ENCODE assay signal across 1 cellular context in the genomic region with DNA sequence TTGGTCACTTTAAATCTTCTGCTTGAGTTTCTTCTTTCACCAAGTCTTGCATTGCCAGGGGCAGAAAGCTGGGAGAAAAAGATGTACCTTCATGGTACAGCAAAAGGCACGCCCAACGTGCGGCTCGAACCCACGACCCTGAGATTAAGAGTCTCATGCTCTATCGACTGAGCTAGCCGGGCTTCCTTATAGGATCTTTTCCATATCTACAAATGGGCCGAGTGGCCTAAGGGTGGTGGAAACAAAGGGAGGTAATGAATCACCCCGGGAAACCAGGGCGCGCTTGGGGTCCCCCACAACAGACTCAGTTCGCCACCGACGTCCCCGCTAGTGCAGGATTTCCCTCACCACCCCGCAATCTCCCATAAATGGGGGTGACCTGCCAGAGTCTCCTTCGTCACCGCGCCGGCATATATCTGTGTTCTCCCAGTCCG.
TF ChIP-seq lines count a peak whose summit lies in the region.

No MANE protein-coding gene starts in this region.

TF ChIP-seq in K562, 482 proteins besides CTCF, POLR2A, EP300 and RAD21 (continues in another document):
- TF ChIP-seq TAL1 (IDR thresholded peaks at IDR 0.05) (no peak), PCBP2 (IDR thresholded peaks at IDR 0.05; ENCODE audit: low read depth, low read length, poor library complexity, severe bottlenecking) (no peak), HDAC2 (IDR thresholded peaks at IDR 0.05) (no peak), EHMT2 (IDR thresholded peaks at IDR 0.05) (no peak), CREBBP (IDR thresholded peaks at IDR 0.05; ENCODE audit: low read depth, low read length) (no peak), POLR2H (tag; IDR thresholded peaks at IDR 0.05; ENCODE audit: low read depth) (peak; percentile 98), HMG20B (CRISPR knock-in tag; IDR thresholded peaks at IDR 0.05) (no peak), NFIC (IDR thresholded peaks at IDR 0.05) (peak; percentile 53; the same call in 1 of the 2 replicates), XRCC5 (IDR thresholded peaks at IDR 0.05; ENCODE audit: low read depth, low read length) (peak; percentile 67), MTA3 (IDR thresholded peaks at IDR 0.05; ENCODE audit: borderline replicate concordance) (no peak), ZNF431 (CRISPR knock-in tag; IDR thresholded peaks at IDR 0.05) (no peak), ZKSCAN1 (IDR thresholded peaks at IDR 0.05; ENCODE audit: low read depth, low read length) (no peak), NR3C1 (CRISPR knock-in tag; IDR thresholded peaks at IDR 0.05) (no peak), FOXM1 (IDR thresholded peaks at IDR 0.05; ENCODE audit: low read depth) (no peak), FOXM1 (CRISPR knock-in tag; IDR thresholded peaks at IDR 0.05; ENCODE audit: low read depth) (no peak), KDM4B (IDR thresholded peaks at IDR 0.05; ENCODE audit: borderline replicate concordance in 2 of 2, low read depth in 1 of 2) (no peak), SAFB2 (IDR thresholded peaks at IDR 0.05; ENCODE audit: borderline replicate concordance, low read depth, low read length, severe bottlenecking) (no peak), SLC30A9 (CRISPR knock-in tag; IDR thresholded peaks at IDR 0.05) (no peak), ZNF121 (CRISPR knock-in tag; conservative IDR thresholded peaks at IDR 0.05) (no peak), SMARCA5 (IDR thresholded peaks at IDR 0.05) (no peak)
- TF ChIP-seq, protein P1, sequence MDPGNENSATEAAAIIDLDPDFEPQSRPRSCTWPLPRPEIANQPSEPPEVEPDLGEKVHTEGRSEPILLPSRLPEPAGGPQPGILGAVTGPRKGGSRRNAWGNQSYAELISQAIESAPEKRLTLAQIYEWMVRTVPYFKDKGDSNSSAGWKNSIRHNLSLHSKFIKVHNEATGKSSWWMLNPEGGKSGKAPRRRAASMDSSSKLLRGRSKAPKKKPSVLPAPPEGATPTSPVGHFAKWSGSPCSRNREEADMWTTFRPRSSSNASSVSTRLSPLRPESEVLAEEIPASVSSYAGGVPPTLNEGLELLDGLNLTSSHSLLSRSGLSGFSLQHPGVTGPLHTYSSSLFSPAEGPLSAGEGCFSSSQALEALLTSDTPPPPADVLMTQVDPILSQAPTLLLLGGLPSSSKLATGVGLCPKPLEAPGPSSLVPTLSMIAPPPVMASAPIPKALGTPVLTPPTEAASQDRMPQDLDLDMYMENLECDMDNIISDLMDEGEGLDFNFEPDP (CRISPR knock-in tag; IDR thresholded peaks at IDR 0.05), result no peak
- TF ChIP-seq, protein P2, sequence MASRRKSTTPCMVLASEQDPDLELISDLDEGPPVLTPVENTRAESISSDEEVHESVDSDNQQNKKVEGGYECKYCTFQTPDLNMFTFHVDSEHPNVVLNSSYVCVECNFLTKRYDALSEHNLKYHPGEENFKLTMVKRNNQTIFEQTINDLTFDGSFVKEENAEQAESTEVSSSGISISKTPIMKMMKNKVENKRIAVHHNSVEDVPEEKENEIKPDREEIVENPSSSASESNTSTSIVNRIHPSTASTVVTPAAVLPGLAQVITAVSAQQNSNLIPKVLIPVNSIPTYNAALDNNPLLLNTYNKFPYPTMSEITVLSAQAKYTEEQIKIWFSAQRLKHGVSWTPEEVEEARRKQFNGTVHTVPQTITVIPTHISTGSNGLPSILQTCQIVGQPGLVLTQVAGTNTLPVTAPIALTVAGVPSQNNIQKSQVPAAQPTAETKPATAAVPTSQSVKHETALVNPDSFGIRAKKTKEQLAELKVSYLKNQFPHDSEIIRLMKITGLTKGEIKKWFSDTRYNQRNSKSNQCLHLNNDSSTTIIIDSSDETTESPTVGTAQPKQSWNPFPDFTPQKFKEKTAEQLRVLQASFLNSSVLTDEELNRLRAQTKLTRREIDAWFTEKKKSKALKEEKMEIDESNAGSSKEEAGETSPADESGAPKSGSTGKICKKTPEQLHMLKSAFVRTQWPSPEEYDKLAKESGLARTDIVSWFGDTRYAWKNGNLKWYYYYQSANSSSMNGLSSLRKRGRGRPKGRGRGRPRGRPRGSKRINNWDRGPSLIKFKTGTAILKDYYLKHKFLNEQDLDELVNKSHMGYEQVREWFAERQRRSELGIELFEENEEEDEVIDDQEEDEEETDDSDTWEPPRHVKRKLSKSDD (conservative IDR thresholded peaks at IDR 0.05; ENCODE audit: low read length), result no peak
- TF ChIP-seq, protein P3, sequence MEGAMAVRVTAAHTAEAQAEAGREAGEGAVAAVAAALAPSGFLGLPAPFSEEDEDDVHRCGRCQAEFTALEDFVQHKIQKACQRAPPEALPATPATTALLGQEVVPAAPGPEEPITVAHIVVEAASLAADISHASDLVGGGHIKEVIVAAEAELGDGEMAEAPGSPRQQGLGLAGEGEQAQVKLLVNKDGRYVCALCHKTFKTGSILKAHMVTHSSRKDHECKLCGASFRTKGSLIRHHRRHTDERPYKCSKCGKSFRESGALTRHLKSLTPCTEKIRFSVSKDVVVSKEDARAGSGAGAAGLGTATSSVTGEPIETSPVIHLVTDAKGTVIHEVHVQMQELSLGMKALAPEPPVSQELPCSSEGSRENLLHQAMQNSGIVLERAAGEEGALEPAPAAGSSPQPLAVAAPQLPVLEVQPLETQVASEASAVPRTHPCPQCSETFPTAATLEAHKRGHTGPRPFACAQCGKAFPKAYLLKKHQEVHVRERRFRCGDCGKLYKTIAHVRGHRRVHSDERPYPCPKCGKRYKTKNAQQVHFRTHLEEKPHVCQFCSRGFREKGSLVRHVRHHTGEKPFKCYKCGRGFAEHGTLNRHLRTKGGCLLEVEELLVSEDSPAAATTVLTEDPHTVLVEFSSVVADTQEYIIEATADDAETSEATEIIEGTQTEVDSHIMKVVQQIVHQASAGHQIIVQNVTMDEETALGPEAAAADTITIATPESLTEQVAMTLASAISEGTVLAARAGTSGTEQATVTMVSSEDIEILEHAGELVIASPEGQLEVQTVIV (CRISPR knock-in tag; IDR thresholded peaks at IDR 0.05; ENCODE audit: borderline replicate concordance), result no peak
- TF ChIP-seq, protein P4, sequence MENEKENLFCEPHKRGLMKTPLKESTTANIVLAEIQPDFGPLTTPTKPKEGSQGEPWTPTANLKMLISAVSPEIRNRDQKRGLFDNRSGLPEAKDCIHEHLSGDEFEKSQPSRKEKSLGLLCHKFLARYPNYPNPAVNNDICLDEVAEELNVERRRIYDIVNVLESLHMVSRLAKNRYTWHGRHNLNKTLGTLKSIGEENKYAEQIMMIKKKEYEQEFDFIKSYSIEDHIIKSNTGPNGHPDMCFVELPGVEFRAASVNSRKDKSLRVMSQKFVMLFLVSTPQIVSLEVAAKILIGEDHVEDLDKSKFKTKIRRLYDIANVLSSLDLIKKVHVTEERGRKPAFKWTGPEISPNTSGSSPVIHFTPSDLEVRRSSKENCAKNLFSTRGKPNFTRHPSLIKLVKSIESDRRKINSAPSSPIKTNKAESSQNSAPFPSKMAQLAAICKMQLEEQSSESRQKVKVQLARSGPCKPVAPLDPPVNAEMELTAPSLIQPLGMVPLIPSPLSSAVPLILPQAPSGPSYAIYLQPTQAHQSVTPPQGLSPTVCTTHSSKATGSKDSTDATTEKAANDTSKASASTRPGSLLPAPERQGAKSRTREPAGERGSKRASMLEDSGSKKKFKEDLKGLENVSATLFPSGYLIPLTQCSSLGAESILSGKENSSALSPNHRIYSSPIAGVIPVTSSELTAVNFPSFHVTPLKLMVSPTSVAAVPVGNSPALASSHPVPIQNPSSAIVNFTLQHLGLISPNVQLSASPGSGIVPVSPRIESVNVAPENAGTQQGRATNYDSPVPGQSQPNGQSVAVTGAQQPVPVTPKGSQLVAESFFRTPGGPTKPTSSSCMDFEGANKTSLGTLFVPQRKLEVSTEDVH (IDR thresholded peaks at IDR 0.05; ENCODE audit: low read depth, partially characterized antibody), result no peak
- TF ChIP-seq, protein P5, sequence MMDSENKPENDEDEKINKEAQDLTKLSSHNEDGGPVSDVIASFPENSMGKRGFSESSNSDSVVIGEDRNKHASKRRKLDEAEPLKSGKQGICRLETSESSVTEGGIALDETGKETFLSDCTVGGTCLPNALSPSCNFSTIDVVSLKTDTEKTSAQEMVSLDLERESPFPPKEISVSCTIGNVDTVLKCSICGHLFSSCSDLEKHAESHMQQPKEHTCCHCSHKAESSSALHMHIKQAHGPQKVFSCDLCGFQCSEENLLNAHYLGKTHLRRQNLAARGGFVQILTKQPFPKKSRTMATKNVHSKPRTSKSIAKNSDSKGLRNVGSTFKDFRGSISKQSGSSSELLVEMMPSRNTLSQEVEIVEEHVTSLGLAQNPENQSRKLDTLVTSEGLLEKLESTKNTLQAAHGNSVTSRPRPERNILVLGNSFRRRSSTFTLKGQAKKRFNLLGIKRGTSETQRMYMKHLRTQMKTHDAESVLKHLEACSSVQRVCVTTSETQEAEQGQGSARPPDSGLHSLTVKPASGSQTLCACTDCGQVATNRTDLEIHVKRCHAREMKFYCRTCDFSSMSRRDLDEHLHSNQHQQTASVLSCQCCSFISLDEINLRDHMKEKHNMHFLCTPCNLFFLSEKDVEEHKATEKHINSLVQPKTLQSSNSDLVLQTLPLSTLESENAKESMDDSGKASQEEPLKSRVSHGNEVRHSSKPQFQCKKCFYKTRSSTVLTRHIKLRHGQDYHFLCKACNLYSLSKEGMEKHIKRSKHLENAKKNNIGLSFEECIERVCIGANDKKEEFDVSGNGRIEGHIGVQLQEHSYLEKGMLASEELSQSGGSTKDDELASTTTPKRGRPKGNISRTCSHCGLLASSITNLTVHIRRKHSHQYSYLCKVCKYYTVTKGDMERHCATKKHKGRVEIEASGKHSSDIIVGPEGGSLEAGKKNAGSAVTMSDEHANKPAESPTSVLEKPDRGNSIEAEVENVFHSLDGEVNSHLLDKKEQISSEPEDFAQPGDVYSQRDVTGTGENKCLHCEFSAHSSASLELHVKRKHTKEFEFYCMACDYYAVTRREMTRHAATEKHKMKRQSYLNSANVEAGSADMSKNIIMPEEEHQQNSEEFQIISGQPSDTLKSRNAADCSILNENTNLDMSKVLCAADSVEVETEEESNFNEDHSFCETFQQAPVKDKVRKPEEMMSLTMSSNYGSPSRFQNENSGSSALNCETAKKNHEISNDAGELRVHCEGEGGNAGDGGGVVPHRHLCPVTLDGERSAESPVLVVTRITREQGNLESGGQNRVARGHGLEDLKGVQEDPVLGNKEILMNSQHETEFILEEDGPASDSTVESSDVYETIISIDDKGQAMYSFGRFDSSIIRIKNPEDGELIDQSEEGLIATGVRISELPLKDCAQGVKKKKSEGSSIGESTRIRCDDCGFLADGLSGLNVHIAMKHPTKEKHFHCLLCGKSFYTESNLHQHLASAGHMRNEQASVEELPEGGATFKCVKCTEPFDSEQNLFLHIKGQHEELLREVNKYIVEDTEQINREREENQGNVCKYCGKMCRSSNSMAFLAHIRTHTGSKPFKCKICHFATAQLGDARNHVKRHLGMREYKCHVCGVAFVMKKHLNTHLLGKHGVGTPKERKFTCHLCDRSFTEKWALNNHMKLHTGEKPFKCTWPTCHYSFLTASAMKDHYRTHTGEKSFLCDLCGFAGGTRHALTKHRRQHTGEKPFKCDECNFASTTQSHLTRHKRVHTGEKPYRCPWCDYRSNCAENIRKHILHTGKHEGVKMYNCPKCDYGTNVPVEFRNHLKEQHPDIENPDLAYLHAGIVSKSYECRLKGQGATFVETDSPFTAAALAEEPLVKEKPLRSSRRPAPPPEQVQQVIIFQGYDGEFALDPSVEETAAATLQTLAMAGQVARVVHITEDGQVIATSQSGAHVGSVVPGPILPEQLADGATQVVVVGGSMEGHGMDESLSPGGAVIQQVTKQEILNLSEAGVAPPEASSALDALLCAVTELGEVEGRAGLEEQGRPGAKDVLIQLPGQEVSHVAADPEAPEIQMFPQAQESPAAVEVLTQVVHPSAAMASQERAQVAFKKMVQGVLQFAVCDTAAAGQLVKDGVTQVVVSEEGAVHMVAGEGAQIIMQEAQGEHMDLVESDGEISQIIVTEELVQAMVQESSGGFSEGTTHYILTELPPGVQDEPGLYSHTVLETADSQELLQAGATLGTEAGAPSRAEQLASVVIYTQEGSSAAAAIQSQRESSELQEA (IDR thresholded peaks at IDR 0.05; ENCODE audit: low read depth), result peak; percentile 64; the same call in 1 of the 2 replicates
- TF ChIP-seq, protein P6, sequence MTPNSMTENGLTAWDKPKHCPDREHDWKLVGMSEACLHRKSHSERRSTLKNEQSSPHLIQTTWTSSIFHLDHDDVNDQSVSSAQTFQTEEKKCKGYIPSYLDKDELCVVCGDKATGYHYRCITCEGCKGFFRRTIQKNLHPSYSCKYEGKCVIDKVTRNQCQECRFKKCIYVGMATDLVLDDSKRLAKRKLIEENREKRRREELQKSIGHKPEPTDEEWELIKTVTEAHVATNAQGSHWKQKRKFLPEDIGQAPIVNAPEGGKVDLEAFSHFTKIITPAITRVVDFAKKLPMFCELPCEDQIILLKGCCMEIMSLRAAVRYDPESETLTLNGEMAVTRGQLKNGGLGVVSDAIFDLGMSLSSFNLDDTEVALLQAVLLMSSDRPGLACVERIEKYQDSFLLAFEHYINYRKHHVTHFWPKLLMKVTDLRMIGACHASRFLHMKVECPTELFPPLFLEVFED (CRISPR knock-in tag; conservative IDR thresholded peaks at IDR 0.05), result no peak
- TF ChIP-seq, protein P7, sequence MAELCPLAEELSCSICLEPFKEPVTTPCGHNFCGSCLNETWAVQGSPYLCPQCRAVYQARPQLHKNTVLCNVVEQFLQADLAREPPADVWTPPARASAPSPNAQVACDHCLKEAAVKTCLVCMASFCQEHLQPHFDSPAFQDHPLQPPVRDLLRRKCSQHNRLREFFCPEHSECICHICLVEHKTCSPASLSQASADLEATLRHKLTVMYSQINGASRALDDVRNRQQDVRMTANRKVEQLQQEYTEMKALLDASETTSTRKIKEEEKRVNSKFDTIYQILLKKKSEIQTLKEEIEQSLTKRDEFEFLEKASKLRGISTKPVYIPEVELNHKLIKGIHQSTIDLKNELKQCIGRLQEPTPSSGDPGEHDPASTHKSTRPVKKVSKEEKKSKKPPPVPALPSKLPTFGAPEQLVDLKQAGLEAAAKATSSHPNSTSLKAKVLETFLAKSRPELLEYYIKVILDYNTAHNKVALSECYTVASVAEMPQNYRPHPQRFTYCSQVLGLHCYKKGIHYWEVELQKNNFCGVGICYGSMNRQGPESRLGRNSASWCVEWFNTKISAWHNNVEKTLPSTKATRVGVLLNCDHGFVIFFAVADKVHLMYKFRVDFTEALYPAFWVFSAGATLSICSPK (IDR thresholded peaks at IDR 0.05; ENCODE audit: borderline replicate concordance), result no peak
- TF ChIP-seq, protein P8, sequence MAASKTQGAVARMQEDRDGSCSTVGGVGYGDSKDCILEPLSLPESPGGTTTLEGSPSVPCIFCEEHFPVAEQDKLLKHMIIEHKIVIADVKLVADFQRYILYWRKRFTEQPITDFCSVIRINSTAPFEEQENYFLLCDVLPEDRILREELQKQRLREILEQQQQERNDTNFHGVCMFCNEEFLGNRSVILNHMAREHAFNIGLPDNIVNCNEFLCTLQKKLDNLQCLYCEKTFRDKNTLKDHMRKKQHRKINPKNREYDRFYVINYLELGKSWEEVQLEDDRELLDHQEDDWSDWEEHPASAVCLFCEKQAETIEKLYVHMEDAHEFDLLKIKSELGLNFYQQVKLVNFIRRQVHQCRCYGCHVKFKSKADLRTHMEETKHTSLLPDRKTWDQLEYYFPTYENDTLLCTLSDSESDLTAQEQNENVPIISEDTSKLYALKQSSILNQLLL (CRISPR knock-in tag; IDR thresholded peaks at IDR 0.05; ENCODE audit: borderline replicate concordance), result no peak
